ENCODE assay signal across 14 cellular contexts in the genomic region with DNA sequence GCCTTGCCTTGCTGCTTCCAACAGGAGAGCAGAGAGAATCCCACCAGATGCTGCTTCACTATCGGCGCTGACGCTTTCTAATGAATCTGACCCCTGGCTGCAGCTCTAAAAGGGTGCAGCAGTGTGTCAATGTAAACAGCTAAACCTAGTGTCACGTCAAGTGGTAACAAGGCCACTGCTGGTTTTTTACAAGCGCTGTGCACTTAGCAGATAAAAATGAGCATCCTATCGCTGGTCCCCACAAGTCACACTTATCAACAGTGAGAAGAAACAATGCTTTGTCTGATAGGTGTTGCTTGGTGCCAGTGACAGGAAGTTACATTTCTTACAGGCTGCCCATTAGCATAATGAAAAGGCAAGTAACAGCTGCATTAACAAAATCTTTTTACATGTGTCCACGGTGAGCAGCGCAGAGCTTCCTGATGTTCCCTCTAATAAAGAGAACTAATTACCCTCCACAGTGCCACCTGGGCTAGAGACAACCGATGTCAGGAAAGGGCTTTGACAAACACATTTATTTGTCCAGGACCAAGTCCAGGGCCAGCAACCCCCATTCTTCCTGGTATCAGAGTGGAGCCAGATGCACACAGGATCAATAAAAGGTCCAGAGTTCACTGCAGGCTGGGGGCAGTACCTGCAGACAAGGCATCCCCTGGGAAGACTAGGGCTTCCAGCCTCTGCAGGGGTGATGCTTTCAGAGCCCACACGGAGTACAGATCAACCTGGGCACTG.
DNase-seq lines count a peak whose midpoint lies in the region; ATAC-seq, FAIRE-seq and TF ChIP-seq lines count a peak whose summit lies in the region.
"Had no signal": no experiment of that assay in that cellular context is flagged by ENCODE, and none has a peak within 500 bp of the region (broad histone marks: within the 10 kb centered on the region; RNA-seq: fewer than 3 reads in every experiment).

No MANE protein-coding gene starts in this region.

- no peaks in the 10 kb centered on the region for H3K27me3 Mint-ChIP-seq in endodermal cell (ENCODE audit: insufficient read depth)

- TF ChIP-seq CTCF in endodermal cell (conservative IDR thresholded peaks at IDR 0.05), result peak; percentile 67
- no peak for TF ChIP-seq CTCF in pancreas (IDR thresholded peaks at IDR 0.05)

- peaks cover 12% of the 10 kb centered on the region for H3K36me3 Mint-ChIP-seq in endodermal cell (ENCODE audit: low read depth)
- H3K36me3 Mint-ChIP-seq: activated CD8-positive, alpha-beta memory T cell treated with anti-CD3 and anti-CD28 coated beads, Interleukin-2, amount 10 ng/mL, durations not matched to agents 7 days and 5 days had no signal

- H3K27me3 ChIP-seq in endodermal cell (ENCODE audit: control insufficient read depth, insufficient read depth, low read length, poor library complexity, severe bottlenecking) (no peaks in the 10 kb centered on the region), pancreas (no peaks in the 10 kb centered on the region)

- peak; percentile 67 for DNase-seq in NCI-H510A treated with DMSO at 0.1 percent for 48 hours (lab: John Stamatoyannopoulos, UW)
- no peak for DNase-seq in NCI-H510A (lab: John Stamatoyannopoulos, UW)
- peak; percentile 35 to 80 for DNase-seq in NCI-H526 (lab: John Stamatoyannopoulos, UW)
- no peak for DNase-seq in endodermal cell
- DNase-seq in pancreas, result peak in 4 of 6 donors; percentile 38 to 75 (median 60)
- no peak for DNase-seq in NCI-H2107 treated with DMSO at 0.1 percent for 48 hours (lab: John Stamatoyannopoulos, UW; ENCODE audit: unreplicated experiment)
- DNase-seq in inferior parietal cortex (ENCODE audit: extremely low spot score), result no peak
- DNase-seq: activated CD8-positive, alpha-beta memory T cell treated with anti-CD3 and anti-CD28 coated beads, Interleukin-2, amount 10 ng/mL, durations not matched to agents 7 days and 5 days; amniotic stem cell; NCI-H187 treated with DMSO at 0.1 percent for 48 hours; stimulated activated CD4-positive, alpha-beta T cell treated with anti-CD3 and anti-CD28 coated beads, Interleukin-4, amount 100 ng/mL, for 4 hours had no signal

- peak overlapping the region; percentile 74 for H3K27ac Mint-ChIP-seq in endodermal cell
- H3K27ac Mint-ChIP-seq: activated CD8-positive, alpha-beta memory T cell treated with anti-CD3 and anti-CD28 coated beads, Interleukin-2, amount 10 ng/mL, durations not matched to agents 7 days and 5 days had no signal

- H3K4me1 ChIP-seq in endodermal cell (ENCODE audit: control insufficient read depth, insufficient read depth, low read length), result peaks cover 13% of the 10 kb centered on the region
- peaks cover 6 to 21% (median 11%) of the 10 kb centered on the region in 3 donors for H3K4me1 ChIP-seq in pancreas

- no peak overlapping the region for H3K4me3 Mint-ChIP-seq in endodermal cell
- H3K4me3 Mint-ChIP-seq: activated CD8-positive, alpha-beta memory T cell treated with anti-CD3 and anti-CD28 coated beads, Interleukin-2, amount 10 ng/mL, durations not matched to agents 7 days and 5 days had no signal

- H3K9me3 Mint-ChIP-seq in endodermal cell, result no peaks in the 10 kb centered on the region

- peak overlapping the region; percentile 11 for H3K4me3 ChIP-seq in endodermal cell (ENCODE audit: low read length)
- no peak overlapping the region for H3K4me3 ChIP-seq in pancreas

- peak overlapping the region; percentile 4 for H3K27ac ChIP-seq in endodermal cell (ENCODE audit: low read depth, low read length)
- peak overlapping the region in 2 of 4 donors; percentile 55 to 68 for H3K27ac ChIP-seq in pancreas

- ATAC-seq in pancreas (peak; percentile 86 to 94 (median 90)), GM18873 (IDR thresholded peaks at IDR 0.05; ENCODE audit: low FRiP score, unreplicated experiment) (no peak)
- ATAC-seq: activated CD8-positive, alpha-beta memory T cell treated with anti-CD3 and anti-CD28 coated beads, Interleukin-2, amount 10 ng/mL, durations not matched to agents 7 days and 5 days had no signal

- peaks cover 13% of the 10 kb centered on the region for H3K36me3 ChIP-seq in endodermal cell (ENCODE audit: control insufficient read depth, insufficient read depth, low read length)
- no peaks in the 10 kb centered on the region for H3K36me3 ChIP-seq in pancreas

- intact Hi-C loops in pancreas (cut with DNase I), result no loop called here

- no peak for FAIRE-seq in pancreas (lab: Jason Lieb, UNC)
- FAIRE-seq: A204.1, H1 had no signal

- H3K9ac ChIP-seq in endodermal cell (ENCODE audit: extremely low read depth, low read length, poor library complexity, severe bottlenecking), result no peak overlapping the region

- WGBS in endodermal cell (ENCODE audit: insufficient coverage in 1 of 2, insufficient read length in 1 of 2), 2 experiments, result 78 to 79% methylated on average over 9 to 10 of the region's 10 CpGs
- WGBS in pancreas, 2 donors, result 16 to 19% methylated on average over 10 of the region's 10 CpGs

- H3K9me3 ChIP-seq in endodermal cell (ENCODE audit: control insufficient read depth, low read length), result no peaks in the 10 kb centered on the region
- H3K9me3 ChIP-seq in pancreas, result no peaks in the 10 kb centered on the region

- H3K4me1 Mint-ChIP-seq in endodermal cell, result peaks cover 32% of the 10 kb centered on the region

Comparison
In these comparisons a context has a peak if more than half of its experiments do, and no peak if none do; other contexts are left out.
1. DNase-seq: peak in NCI-H510A treated with DMSO at 0.1 percent for 48 hours (single experiment), NCI-H526 (2 of 2) and pancreas (4 of 6); none in NCI-H510A (single experiment), endodermal cell (single experiment), NCI-H2107 treated with DMSO at 0.1 percent for 48 hours (single experiment) and inferior parietal cortex (single experiment).